ENCODE assay signal across 10 cellular contexts in the genomic region with DNA sequence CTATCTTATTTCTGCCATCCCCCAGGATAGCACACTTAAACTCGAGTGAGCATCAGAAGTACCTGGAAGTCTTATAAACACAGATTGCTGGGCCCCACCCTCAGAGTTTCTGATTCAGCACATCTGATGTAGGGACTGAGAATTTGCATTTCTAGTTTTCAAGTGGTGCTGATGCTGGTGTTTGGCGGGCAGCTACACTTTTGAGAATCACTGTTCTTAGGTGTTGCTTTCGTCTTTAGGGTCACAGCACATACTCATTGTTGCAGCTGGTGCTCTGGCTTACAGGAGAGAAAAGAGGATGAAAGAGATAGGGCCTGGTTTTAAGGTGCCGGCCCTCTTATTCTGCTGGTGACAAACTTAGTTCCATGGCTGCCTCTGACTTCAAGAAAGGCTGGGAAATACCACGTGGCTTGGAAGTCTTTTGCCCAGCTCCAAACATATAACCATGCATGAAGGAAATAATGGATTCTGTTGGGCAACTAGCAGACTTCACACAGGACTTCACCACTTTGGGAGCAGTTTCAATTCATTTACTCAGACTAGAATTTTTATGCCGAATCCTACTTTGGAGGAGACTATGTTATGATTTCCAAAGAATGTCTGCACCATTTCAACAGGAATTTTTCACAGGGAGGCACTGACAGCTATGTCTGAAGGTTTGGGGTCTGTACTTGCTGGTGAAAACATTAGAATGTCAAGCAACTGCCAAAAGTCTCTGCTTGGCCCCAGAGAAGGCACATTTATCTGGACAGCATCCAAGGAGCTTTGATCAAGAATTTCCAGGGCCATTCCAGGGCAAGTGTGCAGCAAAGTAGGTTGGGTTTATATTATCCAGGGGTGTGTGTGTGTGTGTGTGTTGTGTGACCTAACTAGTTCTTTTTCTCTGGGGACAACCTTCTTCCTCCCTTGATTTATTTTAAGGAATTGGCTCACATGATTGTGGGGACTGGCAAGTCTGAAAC. TPM values are rescaled to one million over a fixed set of nuclear protein-coding genes. Genes with fewer than 3 reads are reported as not detected.
DNase-seq lines count a peak whose midpoint lies in the region; ATAC-seq, FAIRE-seq and TF ChIP-seq lines count a peak whose summit lies in the region.
"Had no signal": no experiment of that assay in that cellular context is flagged by ENCODE, and none has a peak within 500 bp of the region (broad histone marks: within the 10 kb centered on the region; RNA-seq: fewer than 3 reads in every experiment).

No MANE protein-coding gene starts in this region.

- no peak for FAIRE-seq in HepG2 (lab: Jason Lieb, UNC)
- FAIRE-seq in small intestine (lab: Jason Lieb, UNC), result no peak
- FAIRE-seq: A549, keratinocyte had no signal

- TF ChIP-seq CTCF in liver (IDR thresholded peaks at IDR 0.05; ENCODE audit: low read depth, low read length, missing input control), result no peak
- TF ChIP-seq CTCF in HepG2 (CRISPR knock-in tag; IDR thresholded peaks at IDR 0.05), result no peak
- no peak for TF ChIP-seq CTCF in osteoblast (IDR thresholded peaks at IDR 0.05; ENCODE audit: extremely low read depth, low read depth, low read length)

- POLR2A ChIA-PET in HepG2 (lab: Yijun Ruan, JAX), result no interaction called here

- H3K9me3 ChIP-seq in liver (ENCODE audit: control insufficient read depth in 4 of 4, low read length in 3 of 4) (no peaks in the 10 kb centered on the region), HepG2 (ENCODE audit: low read length) (no peaks in the 10 kb centered on the region), small intestine (ENCODE audit: control insufficient read depth, low read depth) (no peaks in the 10 kb centered on the region), osteoblast (ENCODE audit: low read depth, low read length) (no peaks in the 10 kb centered on the region)
- H3K9me3 ChIP-seq: A549 had no signal

- in situ Hi-C loops in HepG2 (cut with HindIII; ENCODE audit: extremely low pct_ligation_motif_present, low pct_unique_long_range_greater_than_20kb), result no loop called here

- H3K4me3 ChIP-seq in liver (ENCODE audit: low read depth in 1 of 3, low read length in 3 of 3) (no peak overlapping the region), HepG2 (replicated peaks in 1 of 3; ENCODE audit: insufficient read depth in 1 of 3, low read depth in 2 of 3, low read length in 3 of 3) (no peak overlapping the region), small intestine (ENCODE audit: low read depth in 1 of 2, low read length in 2 of 2) (no peak overlapping the region), osteoblast (ENCODE audit: insufficient read depth, low read length) (no peak overlapping the region)
- H3K4me3 ChIP-seq: A549 had no signal

- H3K9ac ChIP-seq in liver (ENCODE audit: low read depth in 1 of 2, low read length in 2 of 2) (no peak overlapping the region), HepG2 (ENCODE audit: insufficient read depth, low read depth, low read length) (no peak overlapping the region)

- no peak for DNase-seq in HepG2 (ENCODE audit: low spot score)
- no peak for DNase-seq in left cardiac atrium
- no peak for DNase-seq in MV-4-11 (lab: John Stamatoyannopoulos, UW)
- DNase-seq in small intestine, result no peak
- DNase-seq in NCI-H1694 (lab: John Stamatoyannopoulos, UW), result no peak
- no peak for DNase-seq in osteoblast (ENCODE audit: insufficient read length, low spot score, missing footprints)

- no peaks in the 10 kb centered on the region for H3K4me1 ChIP-seq in liver (ENCODE audit: control insufficient read depth in 4 of 4, insufficient read depth in 4 of 4, low read length in 3 of 4)
- H3K4me1 ChIP-seq in HepG2 (ENCODE audit: insufficient read depth, low read length), result no peaks in the 10 kb centered on the region
- H3K4me1 ChIP-seq in small intestine (ENCODE audit: control insufficient read depth in 2 of 2, insufficient read depth in 1 of 2, low read depth in 1 of 2, low read length in 1 of 2), result peaks cover 0 to 6% of the 10 kb centered on the region in 2 donors
- H3K4me1 ChIP-seq in osteoblast (ENCODE audit: insufficient read depth, low read length), result no peaks in the 10 kb centered on the region
- H3K4me1 ChIP-seq: A549 had no signal

- H3K36me3 ChIP-seq in liver (ENCODE audit: control insufficient read depth in 4 of 4, insufficient read depth in 3 of 4, low read depth in 1 of 4, low read length in 3 of 4) (no peaks in the 10 kb centered on the region), HepG2 (replicated peaks in 1 of 2; ENCODE audit: control insufficient read depth in 1 of 2, insufficient read depth in 2 of 2, low read length in 2 of 2) (no peaks in the 10 kb centered on the region), small intestine (ENCODE audit: control insufficient read depth in 2 of 2, insufficient read depth in 2 of 2, low read length in 2 of 2) (no peaks in the 10 kb centered on the region), osteoblast (ENCODE audit: insufficient read depth, low read length) (no peaks in the 10 kb centered on the region)

- ATAC-seq in HepG2 (no peak), HG03571 (IDR thresholded peaks at IDR 0.05; ENCODE audit: unreplicated experiment) (peak; percentile 67), left cardiac atrium (peak; percentile 68 to 73)
- ATAC-seq: A549 had no signal

- H4K20me1 ChIP-seq in HepG2 (ENCODE audit: insufficient read depth, low read length) (no peaks in the 10 kb centered on the region), osteoblast (ENCODE audit: insufficient read depth, low read length) (no peaks in the 10 kb centered on the region)

- CTCF ChIA-PET in HepG2 (lab: Yijun Ruan, JAX; ENCODE audit: low intra/inter-chr PET ratio, low total read pairs), result no interaction called here

- WGBS in liver, result 87% methylated on average over 6 of the region's 6 CpGs
- 11% methylated on average over 6 of the region's 6 CpGs for WGBS in HepG2 (ENCODE audit: low lambda C conversion rate)
- WGBS in small intestine, 3 donors, result 70 to 79% (median 72%) methylated on average over 6 of the region's 6 CpGs

- no peak for TF ChIP-seq EP300 in HepG2 (IDR thresholded peaks at IDR 0.05; ENCODE audit: low read depth in 2 of 2, low read length in 2 of 2)
- TF ChIP-seq EP300 in HepG2 (CRISPR knock-in tag; IDR thresholded peaks at IDR 0.05; ENCODE audit: borderline replicate concordance), result no peak

- no TSS peak for BruUV-seq in HepG2 (replicated peaks; lab: Mats Ljungman, UMichigan)

- H3K4me2 ChIP-seq in HepG2 (ENCODE audit: low read depth, low read length) (no peak overlapping the region), osteoblast (ENCODE audit: insufficient read depth, low read length) (no peak overlapping the region)
- H3K4me2 ChIP-seq: A549 had no signal

- no peaks in the 10 kb centered on the region for H3K27me3 ChIP-seq in liver (ENCODE audit: control insufficient read depth in 4 of 4, insufficient read depth in 4 of 4, low read length in 3 of 4)
- peaks cover 0 to 3% of the 10 kb centered on the region in 2 experiments; a peak in 1 of 5 replicates for H3K27me3 ChIP-seq in HepG2 (ENCODE audit: control insufficient read depth in 1 of 2, insufficient read depth in 2 of 2, low read length in 2 of 2)
- no peaks in the 10 kb centered on the region for H3K27me3 ChIP-seq in small intestine (ENCODE audit: control insufficient read depth in 2 of 2, insufficient read depth in 2 of 2, low read length in 2 of 2)
- H3K27me3 ChIP-seq in osteoblast (ENCODE audit: insufficient read depth, low read length), result peaks cover 28% of the 10 kb centered on the region

- no peak for TF ChIP-seq RAD21 in liver (IDR thresholded peaks at IDR 0.05)
- no peak for TF ChIP-seq RAD21 in HepG2 (CRISPR knock-in tag; IDR thresholded peaks at IDR 0.05)

- TF ChIP-seq POLR2A in HepG2 (IDR thresholded peaks at IDR 0.05; ENCODE audit: insufficient read depth in 1 of 2, low read depth in 2 of 2, low read length in 2 of 2), result no peak

- H2AFZ ChIP-seq in HepG2 (ENCODE audit: low read length) (no peak overlapping the region), osteoblast (ENCODE audit: low read length) (no peak overlapping the region)

- intact Hi-C loops in HepG2 (cut with micrococcal nuclease; ENCODE audit: unreplicated experiment) (no loop called here), left cardiac atrium (cut with DNase I) (no loop called here)

- H3K79me2 ChIP-seq in HepG2 (ENCODE audit: insufficient read depth, low read length) (no peaks in the 10 kb centered on the region), osteoblast (ENCODE audit: insufficient read depth, low read length) (no peaks in the 10 kb centered on the region)

- no peak overlapping the region for H3K27ac ChIP-seq in liver (ENCODE audit: low read depth in 1 of 2, low read length in 2 of 2)
- no peak overlapping the region for H3K27ac ChIP-seq in HepG2 (ENCODE audit: extremely low read length, insufficient read depth, low read length)
- no peak overlapping the region for H3K27ac ChIP-seq in small intestine (ENCODE audit: low read depth in 1 of 2, low read length in 1 of 2)
- no peak overlapping the region for H3K27ac ChIP-seq in osteoblast (ENCODE audit: low read depth, low read length)
- H3K27ac ChIP-seq: A549 had no signal

RNA-seq across cellular contexts. Expression of a gene that starts 6.9 kb away (rescaled TPM):
- 1 to 10 TPM; 1.8 to 6.1 TPM for total RNA-seq in liver
- polyA plus RNA-seq in liver, result 1 to 10 TPM in 1 of 2 donors, under 1 TPM in 1; 0.93 to 1.9 TPM
- not detected in 2 replicates for total RNA-seq in HepG2 (2016; rRNA removed; fragmentation: Illumina TruSeq; extraction: Trizol)
- total RNA-seq in HepG2 (2016; cell fraction: cytosol; rRNA removed; fragmentation: Illumina TruSeq; extraction: Trizol; ENCODE audit: low read depth), result not detected in 2 replicates
- not detected in 2 replicates for total RNA-seq in HepG2 (2016; cell fraction: insoluble cytoplasmic fraction; rRNA removed; fragmentation: Illumina TruSeq; extraction: Trizol)
- total RNA-seq in HepG2 (2016; cell fraction: membrane; rRNA removed; fragmentation: Illumina TruSeq; extraction: Trizol), result not detected in 2 replicates
- not detected in 2 replicates for total RNA-seq in HepG2 (2016; cell fraction: nucleus; rRNA removed; fragmentation: Illumina TruSeq; extraction: Trizol)
- not detected in 2 replicates for polyA plus RNA-seq in HepG2 (2011; rRNA removed)
- not detected in 2 replicates for polyA plus RNA-seq in HepG2 (2011; cell fraction: cytosol; rRNA removed)
- polyA plus RNA-seq in HepG2 (2011; cell fraction: nucleus; rRNA removed), result not detected in 2 replicates
- not detected in 2 replicates for polyA plus RNA-seq in HepG2 (2012)
- not detected in 2 replicates for polyA plus RNA-seq in HepG2 (2016; cell fraction: cytosol; fragmentation: Illumina TruSeq; extraction: Trizol; ENCODE audit: low read depth)
- not detected in 2 replicates for polyA plus RNA-seq in HepG2 (2016; cell fraction: insoluble cytoplasmic fraction; fragmentation: Illumina TruSeq; extraction: Trizol; ENCODE audit: low read depth)
- not detected in 2 replicates for polyA plus RNA-seq in HepG2 (2016; cell fraction: membrane; fragmentation: Illumina TruSeq; extraction: Trizol; ENCODE audit: low read depth)
- not detected in 2 replicates for polyA plus RNA-seq in HepG2 (2016; cell fraction: nucleus; fragmentation: Illumina TruSeq; extraction: Trizol; ENCODE audit: insufficient read depth, low read depth)
- polyA minus RNA-seq in HepG2 (2011; rRNA and poly(A)+ RNA removed; ENCODE audit: low replicate concordance), result not detected in 2 replicates
- polyA minus RNA-seq in HepG2 (2011; cell fraction: cytosol; rRNA and poly(A)+ RNA removed), result not detected in 2 replicates
- not detected in 2 replicates for polyA minus RNA-seq in HepG2 (2011; cell fraction: nucleus; rRNA and poly(A)+ RNA removed)
- total RNA-seq in left cardiac atrium, result 1 to 10 TPM; 3.9 to 5.1 TPM
- 1 to 10 TPM in 1 of 3 donors, under 1 TPM in 2; 0.22 to 3.6 (median 0.27) TPM for polyA plus RNA-seq in small intestine
- 8.5 and 10.5 TPM in 2 replicates for total RNA-seq in osteoblast

RNA-seq across cellular contexts. Expression of a gene that starts 12.4 kb away (rescaled TPM):
- total RNA-seq in liver (100 to 1,000 TPM in 1 of 2 donors, under 1 TPM in 1; 0.84 to 130 TPM), HepG2 (2016; rRNA removed; fragmentation: Illumina TruSeq; extraction: Trizol) (not detected in 2 replicates), left cardiac atrium (10 to 100 TPM; 47.7 to 94.5 TPM), osteoblast (0.72 and 1.5 TPM in 2 replicates)
- polyA plus RNA-seq in liver (10 to 100 TPM; 16.3 to 41.0 TPM), HepG2 (2011; rRNA removed) (not detected in 2 replicates), small intestine (1 to 10 TPM; 1.1 to 6.1 (median 1.9) TPM)
- total RNA-seq in HepG2 (2016; cell fraction: cytosol; rRNA removed; fragmentation: Illumina TruSeq; extraction: Trizol; ENCODE audit: low read depth), result not detected in 2 replicates
- total RNA-seq in HepG2 (2016; cell fraction: insoluble cytoplasmic fraction; rRNA removed; fragmentation: Illumina TruSeq; extraction: Trizol), result not detected in 2 replicates
- total RNA-seq in HepG2 (2016; cell fraction: membrane; rRNA removed; fragmentation: Illumina TruSeq; extraction: Trizol), result not detected in 2 replicates
- not detected in 2 replicates for total RNA-seq in HepG2 (2016; cell fraction: nucleus; rRNA removed; fragmentation: Illumina TruSeq; extraction: Trizol)
- not detected in 2 replicates for polyA plus RNA-seq in HepG2 (2011; cell fraction: cytosol; rRNA removed)
- not detected in 2 replicates for polyA plus RNA-seq in HepG2 (2011; cell fraction: nucleus; rRNA removed)
- polyA plus RNA-seq in HepG2 (2012), result not detected in 2 replicates
- polyA plus RNA-seq in HepG2 (2016; cell fraction: cytosol; fragmentation: Illumina TruSeq; extraction: Trizol; ENCODE audit: low read depth), result not detected in 2 replicates
- polyA plus RNA-seq in HepG2 (2016; cell fraction: insoluble cytoplasmic fraction; fragmentation: Illumina TruSeq; extraction: Trizol; ENCODE audit: low read depth), result not detected in 2 replicates
- not detected in 2 replicates for polyA plus RNA-seq in HepG2 (2016; cell fraction: membrane; fragmentation: Illumina TruSeq; extraction: Trizol; ENCODE audit: low read depth)
- polyA plus RNA-seq in HepG2 (2016; cell fraction: nucleus; fragmentation: Illumina TruSeq; extraction: Trizol; ENCODE audit: insufficient read depth, low read depth), result not detected in 2 replicates
- polyA minus RNA-seq in HepG2 (2011; rRNA and poly(A)+ RNA removed; ENCODE audit: low replicate concordance), result not detected in 2 replicates
- not detected in 2 replicates for polyA minus RNA-seq in HepG2 (2011; cell fraction: cytosol; rRNA and poly(A)+ RNA removed)
- not detected in 2 replicates for polyA minus RNA-seq in HepG2 (2011; cell fraction: nucleus; rRNA and poly(A)+ RNA removed)
- polyA plus RNA-seq: A549, keratinocyte had no signal
